In the genomic region with DNA sequence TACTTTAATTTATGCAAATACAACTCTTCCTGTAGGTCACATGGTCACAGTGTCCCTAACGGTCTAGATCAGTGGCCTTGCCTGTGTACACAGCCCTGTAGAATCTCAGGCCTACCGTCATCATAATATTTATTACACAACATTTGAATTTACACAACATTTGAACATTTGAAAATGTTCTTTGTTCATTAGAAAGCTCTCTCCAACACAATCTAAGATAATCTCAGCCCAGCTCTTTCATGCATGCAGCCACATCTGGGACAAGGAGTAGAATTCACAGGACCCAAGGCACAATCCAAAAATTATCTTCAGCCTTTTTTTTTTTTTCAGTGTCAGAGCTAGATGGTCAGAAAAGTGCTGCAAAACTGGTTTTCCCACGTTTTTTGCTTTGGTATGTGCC, we compare ENCODE assay signal across 23 cellular contexts.
"Had no signal": no experiment of that assay in that cellular context is flagged by ENCODE, and none has a peak within 500 bp of the region (broad histone marks: within the 10 kb centered on the region; RNA-seq: fewer than 3 reads in every experiment).

No MANE protein-coding gene starts in this region.

- H3K4me1 ChIP-seq: pancreas, prostate gland, stomach, transverse colon had no signal

- H3K27ac Mint-ChIP-seq: endodermal cell, naive B cell, nephron had no signal

- H3K27me3 Mint-ChIP-seq: naive B cell had no signal

- H3K4me1 Mint-ChIP-seq: naive B cell, nephron had no signal

- DNase-seq: effector CD4-positive, alpha-beta T cell; endodermal cell; erythroblast; foreskin keratinocyte; head of caudate nucleus; hippocampal formation; kidney glomerular epithelial cell; midbrain; naive B cell; occipital lobe; pancreas; retina; stimulated activated CD4-positive, alpha-beta T cell treated with anti-CD3 and anti-CD28 coated beads, Interleukin-2, amount 100 ng/mL, for 24 hours; stimulated activated naive CD4-positive, alpha-beta T cell; stomach; substantia nigra; transverse colon had no signal

- H3K4me3 ChIP-seq: coronary artery, pancreas, prostate gland, stomach, thoracic aorta, transverse colon had no signal

- H3K36me3 Mint-ChIP-seq: naive B cell had no signal

- H3K9me3 ChIP-seq: pancreas, prostate gland, stomach, thoracic aorta, transverse colon had no signal

- H3K9me3 Mint-ChIP-seq: endodermal cell, nephron had no signal

- H3K27ac ChIP-seq: coronary artery, pancreas, prostate gland, stomach, thoracic aorta, transverse colon had no signal

- H3K4me3 Mint-ChIP-seq: endodermal cell, naive B cell, nephron had no signal

- H3K36me3 ChIP-seq: pancreas, prostate gland, stomach, thoracic aorta, transverse colon had no signal

- ATAC-seq: foreskin keratinocyte, left lobe of liver, pancreas, sciatic nerve had no signal

- H3K27me3 ChIP-seq: foreskin keratinocyte, pancreas, stomach, transverse colon had no signal
